In the genomic region with DNA sequence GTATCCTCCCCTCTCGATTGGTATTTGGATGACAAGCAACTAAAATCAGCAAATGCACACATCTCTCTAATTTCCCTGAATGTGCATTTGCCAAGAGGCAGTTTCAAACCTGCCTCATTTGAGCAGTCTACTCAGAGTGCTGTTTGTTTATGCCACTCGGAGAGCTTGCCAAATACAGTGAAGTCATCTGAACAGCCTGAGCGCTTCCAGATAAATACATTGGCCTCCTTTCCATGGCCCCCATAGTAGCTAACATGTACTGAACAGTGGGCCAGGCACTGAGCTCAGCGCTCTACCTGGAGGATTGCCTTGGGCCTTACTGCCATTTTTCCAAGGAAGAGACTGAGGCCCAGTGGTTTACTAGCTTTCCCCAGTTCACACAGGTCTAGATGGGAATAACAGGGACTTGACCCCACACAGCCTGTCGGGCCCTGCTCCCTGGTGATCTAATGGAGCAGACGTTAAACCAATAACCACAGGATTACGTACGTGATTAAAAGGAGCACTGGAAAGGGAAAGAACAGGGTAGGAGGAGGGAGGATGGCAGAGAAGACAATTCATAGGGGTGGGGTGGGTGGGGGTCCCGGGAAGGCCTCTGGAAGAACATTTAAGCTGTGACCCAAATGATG, we compare ENCODE assay signal across 1 cellular context.
TF ChIP-seq lines count a peak whose summit lies in the region.

No MANE protein-coding gene starts in this region.

TF ChIP-seq in HepG2, 621 proteins besides CTCF, POLR2A, EP300 and RAD21:
- no peak for TF ChIP-seq ZSCAN22 (CRISPR knock-in tag; IDR thresholded peaks at IDR 0.05)
- 0 out of 2 replicates have a peak, but pooled peaks have one; percentile 23 for TF ChIP-seq ZFX (CRISPR knock-in tag; IDR thresholded peaks at IDR 0.05; ENCODE audit: low read depth)
- TF ChIP-seq ZNF550 (CRISPR knock-in tag; IDR thresholded peaks at IDR 0.05; ENCODE audit: borderline replicate concordance) = 0 out of 2 replicates have a peak, but pooled peaks have one; percentile 65
